Comparison of ENCODE assay signal across 11 cellular contexts in genomic region chr2:222733846-222734689, GRCh38.
DNase-seq lines count a peak whose midpoint lies in the region; ATAC-seq and TF ChIP-seq lines count a peak whose summit lies in the region.
"Had no signal": no experiment of that assay in that cellular context is flagged by ENCODE, and none has a peak within 500 bp of the region (broad histone marks: within the 10 kb centered on the region; RNA-seq: fewer than 3 reads in every experiment).

No MANE protein-coding gene starts in this region.

- DNase-seq in LHCN-M2 (ENCODE audit: low read depth), result peak; percentile 33
- DNase-seq in endodermal cell, result no peak
- no peak for DNase-seq in transverse colon
- DNase-seq in D341Med (ENCODE audit: low spot score), result no peak
- no peak for DNase-seq in NCI-H226
- no peak for DNase-seq in activated CD8-positive, alpha-beta memory T cell treated with anti-CD3 and anti-CD28 coated beads for 24 hours
- DNase-seq: activated CD4-positive, alpha-beta memory T cell treated with anti-CD3 and anti-CD28 coated beads, Interleukin-2, amount 10 ng/mL, durations not matched to agents 7 days and 5 days; NCI-H1092 treated with DMSO at 0.1 percent for 48 hours had no signal

- no peak for TF ChIP-seq EP300 in transverse colon (IDR thresholded peaks at IDR 0.05; ENCODE audit: low read depth)

- H3K9me3 Mint-ChIP-seq in endodermal cell, result no peaks in the 10 kb centered on the region

- no peaks in the 10 kb centered on the region for H3K9me3 ChIP-seq in endodermal cell (ENCODE audit: control insufficient read depth, low read length)
- H3K9me3 ChIP-seq in muscle layer of colon (ENCODE audit: low read length), result no peaks in the 10 kb centered on the region
- H3K9me3 ChIP-seq in transverse colon, result no peaks in the 10 kb centered on the region

- WGBS in endodermal cell (ENCODE audit: insufficient coverage in 1 of 2, insufficient read length in 1 of 2), 2 experiments, result 85 to 88% methylated on average over 4 to 10 of the region's 10 CpGs
- 58 to 68% methylated on average over 6 to 10 of the region's 10 CpGs for WGBS in transverse colon (ENCODE audit: low coverage in 1 of 2), 2 donors

- H3K9ac ChIP-seq in endodermal cell (ENCODE audit: extremely low read depth, low read length, poor library complexity, severe bottlenecking) (no peak overlapping the region), muscle layer of colon (ENCODE audit: low read length) (no peak overlapping the region)

- H3K4me3 ChIP-seq in endodermal cell (ENCODE audit: low read length) (no peak overlapping the region), muscle layer of colon (ENCODE audit: low read depth in 1 of 2, low read length in 2 of 2) (no peak overlapping the region), transverse colon (no peak overlapping the region)

- no peaks in the 10 kb centered on the region for H3K4me1 ChIP-seq in endodermal cell (ENCODE audit: control insufficient read depth, insufficient read depth, low read length)
- peaks cover 38% of the 10 kb centered on the region for H3K4me1 ChIP-seq in muscle layer of colon (ENCODE audit: insufficient read depth, low read length)
- peaks cover 9 to 20% (median 15%) of the 10 kb centered on the region in 4 donors for H3K4me1 ChIP-seq in transverse colon

- no peak for TF ChIP-seq CTCF in endodermal cell (conservative IDR thresholded peaks at IDR 0.05)
- no peak for TF ChIP-seq CTCF in transverse colon (IDR thresholded peaks at IDR 0.05)

- no peak for ATAC-seq in GM21515 (IDR thresholded peaks at IDR 0.05; ENCODE audit: unreplicated experiment)

- peaks cover 70% of the 10 kb centered on the region for H3K27me3 ChIP-seq in endodermal cell (ENCODE audit: control insufficient read depth, insufficient read depth, low read length, poor library complexity, severe bottlenecking)
- no peaks in the 10 kb centered on the region for H3K27me3 ChIP-seq in muscle layer of colon (ENCODE audit: control insufficient read depth in 1 of 2, insufficient read depth in 2 of 2, low read length in 2 of 2)
- no peaks in the 10 kb centered on the region for H3K27me3 ChIP-seq in transverse colon

- H3K27ac ChIP-seq in endodermal cell (ENCODE audit: low read depth, low read length) (peak overlapping the region; percentile 50), muscle layer of colon (ENCODE audit: low read depth, low read length) (peak overlapping the region; percentile 21), transverse colon (peak overlapping the region; percentile 5 to 40 (median 12))

- no peaks in the 10 kb centered on the region for H3K4me1 Mint-ChIP-seq in endodermal cell

- no peak overlapping the region for H3K27ac Mint-ChIP-seq in endodermal cell
- H3K27ac Mint-ChIP-seq: activated CD4-positive, alpha-beta memory T cell treated with anti-CD3 and anti-CD28 coated beads, Interleukin-2, amount 10 ng/mL, durations not matched to agents 7 days and 5 days; T-helper 1 cell treated with Interleukin-12 subunit alpha and Interleukin-12 subunit beta and Interleukin-4 antibody, amounts not matched to agents 30 μg/mL and 1 μg/mL, for 36 hours had no signal

- H3K36me3 Mint-ChIP-seq in endodermal cell (ENCODE audit: low read depth), result no peaks in the 10 kb centered on the region

- intact Hi-C loops in transverse colon (cut with DNase I; ENCODE audit: low total_unique reads), result no loop called here

- no peaks in the 10 kb centered on the region for H3K36me3 ChIP-seq in endodermal cell (ENCODE audit: control insufficient read depth, insufficient read depth, low read length)
- H3K36me3 ChIP-seq in muscle layer of colon (ENCODE audit: insufficient read depth, low read length), result no peaks in the 10 kb centered on the region
- no peaks in the 10 kb centered on the region for H3K36me3 ChIP-seq in transverse colon

- no peak overlapping the region for H3K4me3 Mint-ChIP-seq in endodermal cell
- H3K4me3 Mint-ChIP-seq: activated CD4-positive, alpha-beta memory T cell treated with anti-CD3 and anti-CD28 coated beads, Interleukin-2, amount 10 ng/mL, durations not matched to agents 7 days and 5 days; T-helper 1 cell treated with Interleukin-12 subunit alpha and Interleukin-12 subunit beta and Interleukin-4 antibody, amounts not matched to agents 30 μg/mL and 1 μg/mL, for 36 hours had no signal

- TF ChIP-seq POLR2A in transverse colon (IDR thresholded peaks at IDR 0.05), result no peak

- H3K27me3 Mint-ChIP-seq in endodermal cell (ENCODE audit: insufficient read depth), result peaks cover 53% of the 10 kb centered on the region

- in situ Hi-C loops in transverse colon (cut with MboI; ENCODE audit: low pct_ligation_motif_present in 1 of 4, low pct_unique_long_range_greater_than_20kb in 1 of 4, low sequenced_read_pairs in 3 of 4), result no loop called here
